In the genomic region with DNA sequence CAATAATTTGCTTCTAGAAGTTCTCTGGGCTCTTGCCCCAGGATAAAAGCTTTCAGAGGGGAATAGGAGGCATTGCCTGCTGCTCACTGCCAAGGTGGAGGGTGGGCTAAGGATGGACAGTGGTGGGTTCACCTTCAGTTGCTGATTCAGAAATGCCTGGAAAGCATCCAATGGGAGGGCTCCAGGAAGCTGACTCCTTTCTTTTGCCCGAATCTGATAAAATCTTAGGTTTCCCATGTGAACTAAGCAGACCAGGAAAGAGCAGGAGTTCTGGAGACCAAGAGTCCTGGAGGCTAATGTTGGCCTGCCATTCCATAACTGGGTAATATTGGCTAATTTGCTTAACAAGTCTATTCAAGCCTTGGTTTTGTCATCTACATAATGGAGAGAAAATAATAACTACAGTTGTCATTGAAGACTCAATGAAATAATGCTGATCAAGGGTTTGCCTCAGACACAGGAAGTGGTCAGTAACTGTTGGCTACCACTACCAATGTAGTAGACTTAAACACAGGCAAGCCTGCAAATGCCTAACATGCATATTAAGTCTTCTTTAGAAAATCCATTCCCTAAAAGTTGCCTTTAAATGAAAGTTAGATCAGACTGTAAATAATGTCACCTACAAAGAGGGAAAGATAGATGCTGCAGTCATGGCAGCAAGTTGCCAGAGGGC, we compare ENCODE assay signal across 30 cellular contexts.
"Had no signal": no experiment of that assay in that cellular context is flagged by ENCODE, and none has a peak within 500 bp of the region (broad histone marks: within the 10 kb centered on the region; RNA-seq: fewer than 3 reads in every experiment).

No MANE protein-coding gene starts in this region.

- H3K9me3 ChIP-seq: adrenal gland, gastrocnemius medialis, right atrium auricular region, stomach, thyroid gland, upper lobe of left lung had no signal

- H3K4me3 Mint-ChIP-seq: activated naive CD4-positive, alpha-beta T cell treated with anti-CD3 and anti-CD28 coated beads for 36 hours; activated naive CD8-positive, alpha-beta T cell treated with anti-CD3 and anti-CD28 coated beads for 36 hours; activated T-helper 1 cell treated with anti-CD3 and anti-CD28 coated beads, Interleukin-12 subunit alpha, Interleukin-12 subunit beta, Interleukin-2, Interleukin-4 antibody, amounts not matched to agents 30 ng/mL and 10 ng/mL and 1 ng/mL, durations not matched to agents 14 hours and 24 hours and 36 hours; brain; memory B cell; naive thymus-derived CD8-positive, alpha-beta T cell; stimulated activated naive B cell treated with anti-CD40 and anti-IgM and Interleukin-4, amounts not matched to agents 10 μg/mL and 1 μg/mL and 100 μg/mL, for 72 hours; T-helper 17 cell had no signal

- H3K27me3 ChIP-seq: adrenal gland, gastrocnemius medialis, right atrium auricular region, stomach, thyroid gland, upper lobe of left lung had no signal

- H3K9me3 Mint-ChIP-seq: activated naive CD4-positive, alpha-beta T cell treated with anti-CD3 and anti-CD28 coated beads for 36 hours; brain; memory B cell had no signal

- H3K36me3 ChIP-seq: adrenal gland, gastrocnemius medialis, right atrium auricular region, stomach, thyroid gland, upper lobe of left lung, WERI-Rb-1 had no signal

- H3K27ac Mint-ChIP-seq: activated naive CD4-positive, alpha-beta T cell treated with anti-CD3 and anti-CD28 coated beads for 36 hours; activated naive CD8-positive, alpha-beta T cell treated with anti-CD3 and anti-CD28 coated beads for 36 hours; activated T-helper 1 cell treated with anti-CD3 and anti-CD28 coated beads, Interleukin-12 subunit alpha, Interleukin-12 subunit beta, Interleukin-2, Interleukin-4 antibody, amounts not matched to agents 30 ng/mL and 10 ng/mL and 1 ng/mL, durations not matched to agents 14 hours and 24 hours and 36 hours; memory B cell; naive thymus-derived CD8-positive, alpha-beta T cell; stimulated activated naive B cell treated with anti-CD40 and anti-IgM and Interleukin-4, amounts not matched to agents 10 μg/mL and 1 μg/mL and 100 μg/mL, for 72 hours; T-helper 17 cell had no signal

- H3K4me1 ChIP-seq: thyroid gland, upper lobe of left lung had no signal

- DNase-seq: activated CD4-positive, alpha-beta T cell treated with anti-CD3 and anti-CD28 coated beads for 48 hours; activated CD4-positive, alpha-beta T cell treated with anti-CD3 and anti-CD28 coated beads, Interleukin-2, amount 50 U/mL, for 48 hours; activated CD8-positive, alpha-beta memory T cell treated with anti-CD3 and anti-CD28 coated beads for 24 hours; activated effector memory CD4-positive, alpha-beta T cell treated with anti-CD3 and anti-CD28 coated beads, Interleukin-2, amount 50 U/mL, for 16 hours; activated naive CD4-positive, alpha-beta T cell treated with anti-CD3 and anti-CD28 coated beads for 36 hours; activated naive CD8-positive, alpha-beta T cell treated with anti-CD3 and anti-CD28 coated beads for 36 hours; adrenal gland; aorta; central memory CD4-positive, alpha-beta T cell; effector CD8-positive, alpha-beta T cell; gastrocnemius medialis; hippocampal formation; left colon; naive thymus-derived CD8-positive, alpha-beta T cell; stimulated activated CD4-positive, alpha-beta T cell treated with anti-CD3 and anti-CD28 coated beads, Interleukin-15, amount 100 ng/mL, for 24 hours; stimulated activated CD4-positive, alpha-beta T cell treated with anti-CD3 and anti-CD28 coated beads, Interleukin-2, amount 100 ng/mL, for 24 hours; stimulated activated naive B cell treated with anti-CD40 and anti-IgM and Interleukin-4, amounts not matched to agents 10 μg/mL and 1 μg/mL and 100 μg/mL, for 72 hours; stomach; T-helper 17 cell; T1000; thyroid gland; upper lobe of left lung; WERI-Rb-1 had no signal

- H3K27ac ChIP-seq: adrenal gland, gastrocnemius medialis, right atrium auricular region, stomach, thyroid gland, upper lobe of left lung, WERI-Rb-1 had no signal

- H3K4me1 Mint-ChIP-seq: activated naive CD8-positive, alpha-beta T cell treated with anti-CD3 and anti-CD28 coated beads for 36 hours; memory B cell; naive thymus-derived CD8-positive, alpha-beta T cell; stimulated activated naive B cell treated with anti-CD40 and anti-IgM and Interleukin-4, amounts not matched to agents 10 μg/mL and 1 μg/mL and 100 μg/mL, for 72 hours; T-helper 17 cell had no signal

- FAIRE-seq: colon, endometrium, keratinocyte had no signal

- H3K27me3 Mint-ChIP-seq: memory B cell; stimulated activated naive B cell treated with anti-CD40 and anti-IgM and Interleukin-4, amounts not matched to agents 10 μg/mL and 1 μg/mL and 100 μg/mL, for 72 hours; T-helper 17 cell had no signal

- H3K36me3 Mint-ChIP-seq: activated naive CD8-positive, alpha-beta T cell treated with anti-CD3 and anti-CD28 coated beads for 36 hours; brain; memory B cell; naive thymus-derived CD8-positive, alpha-beta T cell; stimulated activated naive B cell treated with anti-CD40 and anti-IgM and Interleukin-4, amounts not matched to agents 10 μg/mL and 1 μg/mL and 100 μg/mL, for 72 hours had no signal

- H3K4me3 ChIP-seq: adrenal gland, gastrocnemius medialis, right atrium auricular region, stomach, thyroid gland, upper lobe of left lung had no signal
